Comparison of ENCODE assay signal across 22 cellular contexts in genomic region chr4:168690199-168690598, GRCh38.
DNase-seq lines count a peak whose midpoint lies in the region; ATAC-seq and TF ChIP-seq lines count a peak whose summit lies in the region.
"Had no signal": no experiment of that assay in that cellular context is flagged by ENCODE, and none has a peak within 500 bp of the region (broad histone marks: within the 10 kb centered on the region; RNA-seq: fewer than 3 reads in every experiment).

No MANE protein-coding gene starts in this region.

- no peak for ATAC-seq in activated CD8-positive, alpha-beta memory T cell treated with anti-CD3 and anti-CD28 coated beads, Interleukin-2, amount 10 ng/mL, durations not matched to agents 7 days and 5 days
- ATAC-seq in Right ventricle myocardium superior (ENCODE audit: poor library complexity), result no peak
- ATAC-seq: CD8-positive, alpha-beta T cell; PC-3 had no signal

- peaks cover 24% of the 10 kb centered on the region for H3K4me1 ChIP-seq in parathyroid adenoma
- peaks cover 19% of the 10 kb centered on the region in 2 donors for H3K4me1 ChIP-seq in thyroid gland
- H3K4me1 ChIP-seq: Caco-2, SJCRH30 had no signal

- TF ChIP-seq POLR2A in thyroid gland (IDR thresholded peaks at IDR 0.05), result no peak

- H3K36me3 ChIP-seq in parathyroid adenoma (ENCODE audit: control insufficient read depth, insufficient read depth, low read length) (no peaks in the 10 kb centered on the region), thyroid gland (no peaks in the 10 kb centered on the region)

- H3K9me3 Mint-ChIP-seq in chondrocyte (ENCODE audit: low read depth) (no peaks in the 10 kb centered on the region), mesothelial cell of epicardium (no peaks in the 10 kb centered on the region)
- no peaks in the 10 kb centered on the region for H3K9me3 Mint-ChIP-seq in activated CD8-positive, alpha-beta memory T cell treated with anti-CD3 and anti-CD28 coated beads, Interleukin-2, amount 10 ng/mL, durations not matched to agents 7 days and 5 days (ENCODE audit: low read depth)
- H3K9me3 Mint-ChIP-seq: CD8-positive, alpha-beta T cell; H9 had no signal

- H2AFZ ChIP-seq in parathyroid adenoma, result no peak overlapping the region
- H2AFZ ChIP-seq: GM23248 had no signal

- H3K27me3 Mint-ChIP-seq in chondrocyte (ENCODE audit: low read depth) (no peaks in the 10 kb centered on the region), mesothelial cell of epicardium (ENCODE audit: low read depth) (no peaks in the 10 kb centered on the region)
- H3K27me3 Mint-ChIP-seq in activated CD8-positive, alpha-beta memory T cell treated with anti-CD3 and anti-CD28 coated beads, Interleukin-2, amount 10 ng/mL, durations not matched to agents 7 days and 5 days, result peaks cover 32% of the 10 kb centered on the region

- H3K27me3 ChIP-seq in parathyroid adenoma (ENCODE audit: control insufficient read depth, insufficient read depth, low read length) (no peaks in the 10 kb centered on the region), thyroid gland (no peaks in the 10 kb centered on the region)
- H3K27me3 ChIP-seq: SJCRH30 had no signal

- H3K9ac ChIP-seq in parathyroid adenoma, result no peak overlapping the region
- H3K9ac ChIP-seq: GM23248 had no signal

- no peak for TF ChIP-seq CTCF in chondrocyte (IDR thresholded peaks at IDR 0.05)
- TF ChIP-seq CTCF in mesothelial cell of epicardium (IDR thresholded peaks at IDR 0.05; ENCODE audit: unreplicated experiment), result no peak
- TF ChIP-seq CTCF in parathyroid adenoma (IDR thresholded peaks at IDR 0.05), result no peak
- no peak for TF ChIP-seq CTCF in thyroid gland (IDR thresholded peaks at IDR 0.05)

- WGBS in thyroid gland, 2 donors, result 69 to 73% methylated on average over 2 of the region's 2 CpGs

- H3K36me3 Mint-ChIP-seq in chondrocyte (ENCODE audit: low read depth) (peaks cover 57% of the 10 kb centered on the region), mesothelial cell of epicardium (peaks cover 27% of the 10 kb centered on the region)
- no peaks in the 10 kb centered on the region for H3K36me3 Mint-ChIP-seq in activated CD8-positive, alpha-beta memory T cell treated with anti-CD3 and anti-CD28 coated beads, Interleukin-2, amount 10 ng/mL, durations not matched to agents 7 days and 5 days
- H3K36me3 Mint-ChIP-seq: CD8-positive, alpha-beta T cell had no signal

- peak overlapping the region; percentile 87 for H3K27ac Mint-ChIP-seq in chondrocyte (ENCODE audit: unreplicated experiment)
- H3K27ac Mint-ChIP-seq in mesothelial cell of epicardium, result peak overlapping the region; percentile 84
- no peak overlapping the region for H3K27ac Mint-ChIP-seq in activated CD8-positive, alpha-beta memory T cell treated with anti-CD3 and anti-CD28 coated beads, Interleukin-2, amount 10 ng/mL, durations not matched to agents 7 days and 5 days
- H3K27ac Mint-ChIP-seq: CD8-positive, alpha-beta T cell; H9 had no signal

- CTCF ChIA-PET in activated CD8-positive, alpha-beta memory T cell treated with anti-CD3 and anti-CD28 coated beads, Interleukin-2, amount 10 ng/mL, durations not matched to agents 7 days and 5 days (lab: Charles Lee), result no interaction called here

- H3K4me2 ChIP-seq in parathyroid adenoma (ENCODE audit: low read length), result no peak overlapping the region

- H3K4me3 Mint-ChIP-seq in chondrocyte (ENCODE audit: unreplicated experiment) (no peak overlapping the region), mesothelial cell of epicardium (no peak overlapping the region)
- no peak overlapping the region for H3K4me3 Mint-ChIP-seq in activated CD8-positive, alpha-beta memory T cell treated with anti-CD3 and anti-CD28 coated beads, Interleukin-2, amount 10 ng/mL, durations not matched to agents 7 days and 5 days
- H3K4me3 Mint-ChIP-seq: CD8-positive, alpha-beta T cell; H9 had no signal

- no peak for DNase-seq in chondrocyte (ENCODE audit: low spot score)
- DNase-seq in mesothelial cell of epicardium (ENCODE audit: low spot score in 2 of 2, unreplicated experiment in 2 of 2), result no peak
- DNase-seq in thyroid gland, result no peak
- DNase-seq in activated CD8-positive, alpha-beta memory T cell treated with anti-CD3 and anti-CD28 coated beads, Interleukin-2, amount 10 ng/mL, durations not matched to agents 7 days and 5 days, result no peak
- no peak for DNase-seq in activated naive CD4-positive, alpha-beta T cell (lab: John Stamatoyannopoulos, UW)
- no peak for DNase-seq in Right ventricle myocardium superior
- DNase-seq: C1 segment of cervical spinal cord; Caco-2; CD8-positive, alpha-beta T cell; GM23248; H9; KBM-7; MV-4-11; NCI-H1105 treated with DMSO at 0.1 percent for 48 hours; NCI-H146; NCI-H1930; NCI-H2107; NCI-H524; NCI-H748 treated with DMSO at 0.1 percent for 48 hours; PC-3; SJCRH30 had no signal

- peaks cover 2% of the 10 kb centered on the region for H3K79me2 ChIP-seq in parathyroid adenoma

- intact Hi-C loops in thyroid gland (cut with DNase I), result no loop called here
- intact Hi-C loops in Right ventricle myocardium superior (cut with DNase I), result loop anchor here (10.0 kb wide), 1 partner anchor 105 kb away; no protein-coding TSS in a partner anchor

- H3K9me3 ChIP-seq in parathyroid adenoma (ENCODE audit: control insufficient read depth, low read length) (no peaks in the 10 kb centered on the region), thyroid gland (no peaks in the 10 kb centered on the region)
- H3K9me3 ChIP-seq: Caco-2, SJCRH30 had no signal

- H3K4me3 ChIP-seq in parathyroid adenoma (ENCODE audit: low read depth, low read length) (no peak overlapping the region), thyroid gland (replicated peaks in 1 of 3) (no peak overlapping the region)
- H3K4me3 ChIP-seq: GM23248, SJCRH30 had no signal

- H3K27ac ChIP-seq in parathyroid adenoma, result peak overlapping the region; percentile 42
- H3K27ac ChIP-seq in thyroid gland, result no peak overlapping the region
- H3K27ac ChIP-seq: GM23248, SJCRH30 had no signal

- peaks cover 88% of the 10 kb centered on the region for H3K4me1 Mint-ChIP-seq in chondrocyte (ENCODE audit: low read depth)
- peaks cover 68% of the 10 kb centered on the region for H3K4me1 Mint-ChIP-seq in mesothelial cell of epicardium
- H3K4me1 Mint-ChIP-seq in activated CD8-positive, alpha-beta memory T cell treated with anti-CD3 and anti-CD28 coated beads, Interleukin-2, amount 10 ng/mL, durations not matched to agents 7 days and 5 days, result no peaks in the 10 kb centered on the region
